In genomic region chr9:116480700-116481099, GRCh38 we compare ENCODE assay signal across 17 cellular contexts.
"Had no signal": no experiment of that assay in that cellular context is flagged by ENCODE, and none has a peak within 500 bp of the region (broad histone marks: within the 10 kb centered on the region; RNA-seq: fewer than 3 reads in every experiment).

No MANE protein-coding gene starts in this region.

- H3K4me1 ChIP-seq: gastrocnemius medialis, spleen had no signal

- H3K36me3 ChIP-seq: gastrocnemius medialis, spleen, stomach had no signal

- ATAC-seq: gastrocnemius medialis; heart right ventricle; mucosa of descending colon; naive thymus-derived CD8-positive, alpha-beta T cell; sciatic nerve had no signal

- H3K9me3 ChIP-seq: gastrocnemius medialis, heart right ventricle, mucosa of descending colon, spleen, stomach had no signal

- H3K27ac ChIP-seq: dorsolateral prefrontal cortex, gastrocnemius medialis, heart right ventricle, spleen, stomach had no signal

- H3K4me3 Mint-ChIP-seq: naive thymus-derived CD8-positive, alpha-beta T cell; neural crest cell; type B pancreatic cell had no signal

- H3K9me3 Mint-ChIP-seq: naive thymus-derived CD8-positive, alpha-beta T cell; neural crest cell; type B pancreatic cell had no signal

- H3K4me3 ChIP-seq: dorsolateral prefrontal cortex, gastrocnemius medialis, heart right ventricle, mucosa of descending colon, spleen, stomach had no signal

- DNase-seq: cortex of kidney; effector CD8-positive, alpha-beta T cell; gastrocnemius medialis; heart right ventricle; hypothalamus; kidney glomerular epithelial cell; mucosa of descending colon; naive thymus-derived CD8-positive, alpha-beta T cell; posterior cingulate gyrus; spleen; stimulated activated CD4-positive, alpha-beta T cell treated with anti-CD3 and anti-CD28 coated beads, Interleukin-2, amount 100 ng/mL, for 24 hours; stimulated activated naive CD4-positive, alpha-beta T cell; stomach had no signal

- H3K27me3 ChIP-seq: dorsolateral prefrontal cortex, gastrocnemius medialis, heart right ventricle, spleen, stomach had no signal

- H3K27ac Mint-ChIP-seq: naive thymus-derived CD8-positive, alpha-beta T cell; type B pancreatic cell had no signal

- H3K27me3 Mint-ChIP-seq: naive thymus-derived CD8-positive, alpha-beta T cell; type B pancreatic cell had no signal
